Comparison of ENCODE assay signal across 10 cellular contexts in the genomic region with DNA sequence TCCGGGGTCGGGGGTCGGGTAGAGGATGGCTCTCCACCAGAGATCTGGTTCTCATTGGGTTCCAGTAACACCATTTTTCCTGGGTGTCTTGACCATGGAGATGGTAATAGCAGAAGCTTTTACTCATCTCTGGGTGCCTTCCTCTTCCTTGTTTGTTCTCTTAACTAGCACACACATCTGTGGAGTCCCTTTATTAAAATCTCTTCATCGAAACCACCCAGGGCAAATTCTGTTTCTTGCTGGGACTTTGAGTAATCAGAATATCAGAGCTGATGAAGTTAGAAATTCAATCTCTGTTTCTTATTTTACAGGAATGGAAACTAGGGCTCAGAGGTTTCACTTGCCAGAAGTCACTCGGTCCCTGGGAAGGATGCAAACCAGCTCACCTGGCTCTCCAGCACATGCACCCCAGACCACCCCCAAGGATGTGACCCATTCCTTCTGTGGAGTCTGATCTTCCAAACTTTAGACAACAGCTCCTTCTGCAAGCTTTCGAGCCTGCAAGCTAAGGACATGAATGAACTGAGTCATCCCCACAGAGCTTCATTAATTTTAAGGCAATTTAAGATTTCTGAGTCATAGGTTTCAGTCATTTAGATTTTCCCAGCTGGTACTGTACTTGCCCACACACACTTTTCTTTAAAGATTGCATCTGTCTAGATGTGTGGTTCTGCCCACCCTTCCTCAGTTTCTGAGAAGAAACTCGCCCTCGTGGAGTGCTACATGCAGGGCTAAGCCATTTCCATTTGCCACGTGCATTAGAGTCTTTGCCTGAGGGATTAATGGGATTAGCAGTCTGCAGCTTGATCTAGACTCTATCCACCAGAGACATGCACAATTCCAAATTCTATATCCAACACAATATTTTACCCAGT.
DNase-seq lines count a peak whose midpoint lies in the region; ATAC-seq lines count a peak whose summit lies in the region.
"Had no signal": no experiment of that assay in that cellular context is flagged by ENCODE, and none has a peak within 500 bp of the region (broad histone marks: within the 10 kb centered on the region; RNA-seq: fewer than 3 reads in every experiment).

No MANE protein-coding gene starts in this region.

- H3K9me3 ChIP-seq in adipocyte (ENCODE audit: control insufficient read depth, low read length) (peaks cover 3% of the 10 kb centered on the region), HAP-1 (no peaks in the 10 kb centered on the region)

- in situ Hi-C loops in HAP-1 (cut with MboI; ENCODE audit: low sequenced_read_pairs) = no loop called here

- H3K36me3 ChIP-seq in adipocyte (ENCODE audit: control insufficient read depth, insufficient read depth, low read length, severe bottlenecking) (no peaks in the 10 kb centered on the region), HAP-1 (replicated peaks) (no peaks in the 10 kb centered on the region)

- H3K27me3 ChIP-seq in adipocyte (replicated peaks; ENCODE audit: control insufficient read depth, insufficient read depth, low read length) = no peaks in the 10 kb centered on the region
- no peaks in the 10 kb centered on the region for H3K27me3 ChIP-seq in HAP-1 (ENCODE audit: low read depth)

- ATAC-seq in GM18519 (IDR thresholded peaks at IDR 0.05; ENCODE audit: low FRiP score, unreplicated experiment) (no peak), HG03378 (IDR thresholded peaks at IDR 0.05; ENCODE audit: unreplicated experiment) (no peak)

- H3K4me3 ChIP-seq in adipocyte (ENCODE audit: low read length) = peak overlapping the region; percentile 61
- H3K4me3 ChIP-seq in HAP-1 = no peak overlapping the region
- H3K4me3 ChIP-seq: GM23338 had no signal

- peaks cover 49% of the 10 kb centered on the region for H3K4me1 ChIP-seq in adipocyte (ENCODE audit: control insufficient read depth, insufficient read depth, low read length)
- no peaks in the 10 kb centered on the region for H3K4me1 ChIP-seq in HAP-1

- DNase-seq in AG20443 (ENCODE audit: low spot score) (peak; percentile 61), HCEC 1CT (peak; percentile 84), adipocyte (ENCODE audit: low read depth) (peak; percentile 70), inferior parietal cortex (ENCODE audit: extremely low spot score) (peak; percentile 36), T1000 (lab: John Stamatoyannopoulos, UW) (no peak), HAP-1 (ENCODE audit: low spot score in 2 of 2) (no peak)
- DNase-seq: NCI-H1436 had no signal

- H3K9ac ChIP-seq in adipocyte (ENCODE audit: low read length) = no peak overlapping the region

Comparison
In these comparisons a context has a peak if more than half of its experiments do, and no peak if none do; other contexts are left out.
1. DNase-seq: peak in AG20443 (single experiment), HCEC 1CT (single experiment), adipocyte (single experiment) and inferior parietal cortex (single experiment); none in T1000 (single experiment) and HAP-1 (0 of 2).